In the genomic region with DNA sequence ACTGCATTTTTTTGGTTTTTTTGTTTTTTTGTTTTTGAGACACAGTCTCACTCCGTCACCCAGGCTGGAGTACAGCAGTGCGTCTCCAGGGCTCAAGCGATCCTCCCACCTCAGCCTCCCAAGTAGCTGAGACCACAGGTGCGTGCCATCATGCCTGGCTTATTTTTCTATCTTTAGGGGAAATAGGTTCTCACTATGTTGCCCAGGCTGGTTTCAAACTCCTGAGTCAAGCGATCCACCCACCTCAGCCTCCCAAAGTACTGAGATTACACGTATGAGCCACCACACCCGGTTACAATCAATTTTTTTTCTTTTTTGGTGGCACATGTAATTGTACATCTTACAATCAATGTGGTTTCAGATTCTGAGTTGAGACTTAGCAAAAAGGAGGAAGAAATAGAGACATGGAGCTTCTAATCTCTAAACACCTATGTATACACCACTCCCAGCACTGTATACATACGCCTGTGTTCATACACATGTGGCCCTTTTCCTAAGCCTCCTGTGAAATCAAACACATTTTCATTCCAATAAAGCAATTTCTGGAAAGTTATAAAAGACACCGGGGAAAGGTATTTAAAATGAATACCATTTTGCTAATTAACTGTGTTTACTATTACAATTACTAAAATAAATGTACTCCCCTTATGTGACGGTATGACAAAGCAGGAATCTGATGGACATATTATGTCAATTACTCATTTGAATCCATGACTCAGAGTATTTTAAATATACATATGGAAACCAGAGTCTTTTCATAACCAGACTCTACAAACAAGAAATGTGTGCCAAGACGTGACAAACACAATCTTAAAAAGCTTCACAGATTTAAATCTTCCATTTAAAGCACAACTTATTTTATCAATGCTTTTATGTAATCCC, we compare ENCODE assay signal across 9 cellular contexts. TPM values are rescaled to one million over a fixed set of nuclear protein-coding genes. Genes with fewer than 3 reads are reported as not detected.
A peak's percentile ranks its signal among the peaks of the same experiment; 100 is the strongest.
DNase-seq lines count a peak whose midpoint lies in the region; ATAC-seq, FAIRE-seq and TF ChIP-seq lines count a peak whose summit lies in the region.
"Had no signal": no experiment of that assay in that cellular context is flagged by ENCODE, and none has a peak within 500 bp of the region (broad histone marks: within the 10 kb centered on the region; RNA-seq: fewer than 3 reads in every experiment).

No MANE protein-coding gene starts in this region.

- WGBS in A549 (ENCODE audit: missing lambda C conversion rate) = 20% methylated on average over 11 of the region's 11 CpGs

- peak; percentile 50 to 60 for DNase-seq in A549 (ENCODE audit: low read depth in 1 of 2, low spot score in 1 of 2)
- DNase-seq in amniotic epithelial cell (ENCODE audit: low read depth) = peak; percentile 43
- no peak for DNase-seq in mucosa of descending colon
- no peak for DNase-seq in OCI-M2 (lab: John Stamatoyannopoulos, UW; ENCODE audit: unreplicated experiment)
- DNase-seq in HEK293T (ENCODE audit: extremely low spot score) = no peak
- no peak for DNase-seq in substantia nigra (lab: John Stamatoyannopoulos, UW)
- DNase-seq: NCI-H1694 treated with DMSO at 0.1 percent for 48 hours had no signal

- H3K4me1 ChIP-seq in A549 (peaks cover 99% of the 10 kb centered on the region), mucosa of descending colon (ENCODE audit: low read depth) (peaks cover 15% of the 10 kb centered on the region)

- TF ChIP-seq POLR2A in A549 (IDR thresholded peaks at IDR 0.05; ENCODE audit: low read length) = no peak

- H3K4me3 ChIP-seq in A549 (peak overlapping the region; percentile 7; the same call in 1 of the 3 replicates), mucosa of descending colon (no peak overlapping the region)

- no peaks in the 10 kb centered on the region for H3K36me3 ChIP-seq in mucosa of descending colon (ENCODE audit: low read depth)

- CTCF ChIA-PET in A549 (lab: Yijun Ruan, JAX) (interaction anchor here (1.0 to 1.3 kb wide), 3 partner anchors 22 to 171 kb away, joined by 3 to 4 read pairs (median 3); no protein-coding TSS in a partner anchor), HEK293T (lab: Yijun Ruan, JAX) (no interaction called here)

- TF ChIP-seq RAD21 in A549 (conservative IDR thresholded peaks at IDR 0.05 in 1 of 2, IDR thresholded peaks at IDR 0.05 in 1 of 2) = no peak

- no peak for FAIRE-seq in A549 (lab: Jason Lieb, UNC)

- 0 out of 3 replicates have a peak, but pooled peaks cover 2% of the 10 kb centered on the region for H3K9me3 ChIP-seq in A549
- H3K9me3 ChIP-seq in mucosa of descending colon = no peaks in the 10 kb centered on the region

- H3K27ac ChIP-seq in A549 (peak overlapping the region; percentile 65 to 81), substantia nigra (ENCODE audit: low read depth, low read length, poor library complexity, severe bottlenecking) (no peak overlapping the region)

- intact Hi-C loops in mucosa of descending colon (cut with DNase I, micrococcal nuclease) = no loop called here

- POLR2A ChIA-PET in A549 (lab: Yijun Ruan, JAX) (interaction anchor here (0.5 kb wide), 1 partner anchor 37 kb away, joined by 6 read pairs; no protein-coding TSS in a partner anchor), HEK293T (lab: Yijun Ruan, JAX) (no interaction called here)

- 0 out of 5 replicates have a peak, but pooled peaks of 1 of the 2 experiments have one; percentile 22 for TF ChIP-seq EP300 in A549 (IDR thresholded peaks at IDR 0.05)

- TF ChIP-seq CTCF in A549 (IDR thresholded peaks at IDR 0.05) (no peak), mucosa of descending colon (IDR thresholded peaks at IDR 0.05) (no peak)

- peak overlapping the region; percentile 81 for H3K4me2 ChIP-seq in A549

- peak; percentile 49 to 70; a peak in 3 of 6 replicates for ATAC-seq in A549
- peak; percentile 59 for ATAC-seq in HG02798 (IDR thresholded peaks at IDR 0.05; ENCODE audit: poor library complexity, unreplicated experiment)
- ATAC-seq in mucosa of descending colon = peak; percentile 32
- ATAC-seq in HG03520 (IDR thresholded peaks at IDR 0.05; ENCODE audit: unreplicated experiment) = no peak

TF ChIP-seq in A549, 52 proteins besides CTCF, POLR2A, EP300 and RAD21:
- TF ChIP-seq ELK1 (IDR thresholded peaks at IDR 0.05; ENCODE audit: low read depth, low read length) (no peak), NFE2L2 (conservative IDR thresholded peaks at IDR 0.05; ENCODE audit: low read length) (peak; percentile 52; the same call in 1 of the 2 replicates), GATA3 (IDR thresholded peaks at IDR 0.05; ENCODE audit: borderline replicate concordance) (peak; percentile 69; the same call in 1 of the 2 replicates), CBX8 (IDR thresholded peaks at IDR 0.05) (no peak), FOSL2 (IDR thresholded peaks at IDR 0.05) (peak; percentile 52; the same call in 1 of the 2 replicates), FOSL2 (CRISPR knock-in tag; IDR thresholded peaks at IDR 0.05) (peak; percentile 95), JUNB (IDR thresholded peaks at IDR 0.05) (peak; percentile 77), MAFK (IDR thresholded peaks at IDR 0.05; ENCODE audit: partially characterized antibody) (peak; percentile 65)

TF ChIP-seq in HEK293T, 16 proteins besides CTCF, POLR2A, EP300 and RAD21:
- TF ChIP-seq FOXA1 (IDR thresholded peaks at IDR 0.05) (no peak), NFRKB (IDR thresholded peaks at IDR 0.05) (no peak), SP1 (IDR thresholded peaks at IDR 0.05) (no peak), TARDBP (IDR thresholded peaks at IDR 0.05) (no peak), FOXM1 (IDR thresholded peaks at IDR 0.05; ENCODE audit: borderline replicate concordance) (no peak), ZNF384 (IDR thresholded peaks at IDR 0.05) (no peak), HDGF (IDR thresholded peaks at IDR 0.05; ENCODE audit: borderline replicate concordance) (no peak), ARNT (IDR thresholded peaks at IDR 0.05) (no peak), LEF1 (IDR thresholded peaks at IDR 0.05; ENCODE audit: borderline replicate concordance) (no peak), BHLHE40 (IDR thresholded peaks at IDR 0.05; ENCODE audit: borderline replicate concordance) (no peak), SUZ12 (IDR thresholded peaks at IDR 0.05) (no peak), FOXK2 (IDR thresholded peaks at IDR 0.05) (no peak), L3MBTL2 (conservative IDR thresholded peaks at IDR 0.05) (no peak), ELF4 (IDR thresholded peaks at IDR 0.05) (no peak)
- TF ChIP-seq, protein P1, sequence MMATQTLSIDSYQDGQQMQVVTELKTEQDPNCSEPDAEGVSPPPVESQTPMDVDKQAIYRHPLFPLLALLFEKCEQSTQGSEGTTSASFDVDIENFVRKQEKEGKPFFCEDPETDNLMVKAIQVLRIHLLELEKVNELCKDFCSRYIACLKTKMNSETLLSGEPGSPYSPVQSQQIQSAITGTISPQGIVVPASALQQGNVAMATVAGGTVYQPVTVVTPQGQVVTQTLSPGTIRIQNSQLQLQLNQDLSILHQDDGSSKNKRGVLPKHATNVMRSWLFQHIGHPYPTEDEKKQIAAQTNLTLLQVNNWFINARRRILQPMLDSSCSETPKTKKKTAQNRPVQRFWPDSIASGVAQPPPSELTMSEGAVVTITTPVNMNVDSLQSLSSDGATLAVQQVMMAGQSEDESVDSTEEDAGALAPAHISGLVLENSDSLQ (IDR thresholded peaks at IDR 0.05) = no peak
TF ChIP-seq in HEK293T: peak in this region for 0.

RNA-seq across cellular contexts. Expression of gene SMURF1, which starts 40.9 kb away (rescaled TPM):
- polyA plus RNA-seq in A549 (2011; rRNA removed) = 21.5 and 22.1 TPM in 2 replicates
- 8.6 and 10.8 TPM in 2 replicates for polyA plus RNA-seq in A549 (2012; cell fraction: cytosol; rRNA removed)
- 23.9 and 34.3 TPM in 2 replicates for polyA plus RNA-seq in A549 (2012; cell fraction: nucleus; rRNA removed)
- 13.3 to 15.4 TPM (median 13.8 TPM) in 3 replicates for polyA plus RNA-seq in A549 (2017; fragmentation: RNase III; extraction: RNeasy Plus Mini Kit Qiagen cat#74134 plus additional on column Dnase treatment)
- polyA minus RNA-seq in A549 (2011; rRNA and poly(A)+ RNA removed) = 20.1 and 20.5 TPM in 2 replicates
- 10 to 100 TPM; 28.4 to 36.0 (median 31.2) TPM for total RNA-seq in mucosa of descending colon

Comparison
In these comparisons a context has a peak if more than half of its experiments do, and no peak if none do; other contexts are left out.
1. DNase-seq: peak in A549 (2 of 2) and amniotic epithelial cell (single experiment); none in mucosa of descending colon (0 of 3), OCI-M2 (single experiment), HEK293T (single experiment) and substantia nigra (0 of 49).